Comparison of ENCODE assay signal across 3 cellular contexts in genomic region chr16:5972747-5973146, GRCh38.
TF ChIP-seq lines count a peak whose summit lies in the region.

No MANE protein-coding gene starts in this region.

TF ChIP-seq in A549, 52 proteins besides CTCF, POLR2A, EP300 and RAD21:
- TF ChIP-seq, protein P1, sequence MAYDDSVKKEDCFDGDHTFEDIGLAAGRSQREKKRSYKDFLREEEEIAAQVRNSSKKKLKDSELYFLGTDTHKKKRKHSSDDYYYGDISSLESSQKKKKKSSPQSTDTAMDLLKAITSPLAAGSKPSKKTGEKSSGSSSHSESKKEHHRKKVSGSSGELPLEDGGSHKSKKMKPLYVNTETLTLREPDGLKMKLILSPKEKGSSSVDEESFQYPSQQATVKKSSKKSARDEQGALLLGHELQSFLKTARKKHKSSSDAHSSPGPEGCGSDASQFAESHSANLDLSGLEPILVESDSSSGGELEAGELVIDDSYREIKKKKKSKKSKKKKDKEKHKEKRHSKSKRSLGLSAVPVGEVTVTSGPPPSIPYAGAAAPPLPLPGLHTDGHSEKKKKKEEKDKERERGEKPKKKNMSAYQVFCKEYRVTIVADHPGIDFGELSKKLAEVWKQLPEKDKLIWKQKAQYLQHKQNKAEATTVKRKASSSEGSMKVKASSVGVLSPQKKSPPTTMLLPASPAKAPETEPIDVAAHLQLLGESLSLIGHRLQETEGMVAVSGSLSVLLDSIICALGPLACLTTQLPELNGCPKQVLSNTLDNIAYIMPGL (CRISPR knock-in tag; IDR thresholded peaks at IDR 0.05; ENCODE audit: borderline replicate concordance), result no peak
- peak; percentile 53 for TF ChIP-seq MAFK (IDR thresholded peaks at IDR 0.05; ENCODE audit: partially characterized antibody)
- no peak for TF ChIP-seq E2F6 (IDR thresholded peaks at IDR 0.05; ENCODE audit: borderline replicate concordance, low read depth)
TF ChIP-seq in A549: peak in this region for 1.

TF ChIP-seq in IMR-90, 13 proteins besides CTCF, POLR2A, EP300 and RAD21:
- 0 out of 2 replicates have a peak, but pooled peaks have one; percentile 36 for TF ChIP-seq MAFK (IDR thresholded peaks at IDR 0.05; ENCODE audit: low read depth, low read length)
- no peak for TF ChIP-seq MAZ (IDR thresholded peaks at IDR 0.05; ENCODE audit: borderline replicate concordance, low read depth, low read length)

TF ChIP-seq in K562, 482 proteins besides CTCF, POLR2A, EP300 and RAD21:
- no peak for TF ChIP-seq ZNF57 (CRISPR knock-in tag; IDR thresholded peaks at IDR 0.05)
- TF ChIP-seq, protein P2, sequence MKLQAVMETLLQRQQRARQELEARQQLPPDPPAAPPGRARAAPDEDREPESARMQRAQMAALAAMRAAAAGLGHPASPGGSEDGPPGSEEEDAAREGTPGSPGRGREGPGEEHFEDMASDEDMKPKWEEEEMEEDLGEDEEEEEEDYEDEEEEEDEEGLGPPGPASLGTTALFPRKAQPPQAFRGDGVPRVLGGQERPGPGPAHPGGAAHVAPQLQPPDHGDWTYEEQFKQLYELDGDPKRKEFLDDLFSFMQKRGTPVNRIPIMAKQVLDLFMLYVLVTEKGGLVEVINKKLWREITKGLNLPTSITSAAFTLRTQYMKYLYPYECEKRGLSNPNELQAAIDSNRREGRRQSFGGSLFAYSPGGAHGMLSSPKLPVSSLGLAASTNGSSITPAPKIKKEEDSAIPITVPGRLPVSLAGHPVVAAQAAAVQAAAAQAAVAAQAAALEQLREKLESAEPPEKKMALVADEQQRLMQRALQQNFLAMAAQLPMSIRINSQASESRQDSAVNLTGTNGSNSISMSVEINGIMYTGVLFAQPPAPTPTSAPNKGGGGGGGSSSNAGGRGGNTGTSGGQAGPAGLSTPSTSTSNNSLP (IDR thresholded peaks at IDR 0.05; ENCODE audit: borderline replicate concordance, low read depth, low read length), result no peak
- TF ChIP-seq SP2 (IDR thresholded peaks at IDR 0.05; ENCODE audit: extremely low read depth, low read depth, low read length, poor library complexity, severe bottlenecking), result no peak
- no peak for TF ChIP-seq XRCC4 (IDR thresholded peaks at IDR 0.05; ENCODE audit: extremely low read depth, insufficient read depth, insufficient read length)
- no peak for TF ChIP-seq ZNF23 (CRISPR knock-in tag; IDR thresholded peaks at IDR 0.05)
- no peak for TF ChIP-seq TCF7 (IDR thresholded peaks at IDR 0.05; ENCODE audit: borderline replicate concordance)
- TF ChIP-seq ZNF140 (CRISPR knock-in tag; IDR thresholded peaks at IDR 0.05), result no peak
- TF ChIP-seq DACH1 (IDR thresholded peaks at IDR 0.05; ENCODE audit: partially characterized antibody), result no peak
- TF ChIP-seq PKNOX1 (IDR thresholded peaks at IDR 0.05), result no peak
- no peak for TF ChIP-seq SIX5 (IDR thresholded peaks at IDR 0.05; ENCODE audit: borderline replicate concordance in 1 of 2, insufficient read depth in 1 of 2, low read depth in 1 of 2, low read length in 2 of 2)
- TF ChIP-seq ARNT (IDR thresholded peaks at IDR 0.05), result no peak
- TF ChIP-seq NR4A1 (CRISPR knock-in tag; IDR thresholded peaks at IDR 0.05), result no peak
- TF ChIP-seq NR4A1 (tag; IDR thresholded peaks at IDR 0.05), result no peak
- no peak for TF ChIP-seq CHCHD3 (CRISPR knock-in tag; IDR thresholded peaks at IDR 0.05)
- TF ChIP-seq, protein P3, sequence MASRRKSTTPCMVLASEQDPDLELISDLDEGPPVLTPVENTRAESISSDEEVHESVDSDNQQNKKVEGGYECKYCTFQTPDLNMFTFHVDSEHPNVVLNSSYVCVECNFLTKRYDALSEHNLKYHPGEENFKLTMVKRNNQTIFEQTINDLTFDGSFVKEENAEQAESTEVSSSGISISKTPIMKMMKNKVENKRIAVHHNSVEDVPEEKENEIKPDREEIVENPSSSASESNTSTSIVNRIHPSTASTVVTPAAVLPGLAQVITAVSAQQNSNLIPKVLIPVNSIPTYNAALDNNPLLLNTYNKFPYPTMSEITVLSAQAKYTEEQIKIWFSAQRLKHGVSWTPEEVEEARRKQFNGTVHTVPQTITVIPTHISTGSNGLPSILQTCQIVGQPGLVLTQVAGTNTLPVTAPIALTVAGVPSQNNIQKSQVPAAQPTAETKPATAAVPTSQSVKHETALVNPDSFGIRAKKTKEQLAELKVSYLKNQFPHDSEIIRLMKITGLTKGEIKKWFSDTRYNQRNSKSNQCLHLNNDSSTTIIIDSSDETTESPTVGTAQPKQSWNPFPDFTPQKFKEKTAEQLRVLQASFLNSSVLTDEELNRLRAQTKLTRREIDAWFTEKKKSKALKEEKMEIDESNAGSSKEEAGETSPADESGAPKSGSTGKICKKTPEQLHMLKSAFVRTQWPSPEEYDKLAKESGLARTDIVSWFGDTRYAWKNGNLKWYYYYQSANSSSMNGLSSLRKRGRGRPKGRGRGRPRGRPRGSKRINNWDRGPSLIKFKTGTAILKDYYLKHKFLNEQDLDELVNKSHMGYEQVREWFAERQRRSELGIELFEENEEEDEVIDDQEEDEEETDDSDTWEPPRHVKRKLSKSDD (conservative IDR thresholded peaks at IDR 0.05; ENCODE audit: low read length), result no peak
- TF ChIP-seq FOXJ2 (tag; IDR thresholded peaks at IDR 0.05), result no peak
- no peak for TF ChIP-seq ZBTB7A (IDR thresholded peaks at IDR 0.05; ENCODE audit: borderline replicate concordance, control insufficient read depth, low read depth, low read length)
- no peak for TF ChIP-seq HNRNPUL1 (IDR thresholded peaks at IDR 0.05; ENCODE audit: low read length)
- TF ChIP-seq MAFK (IDR thresholded peaks at IDR 0.05; ENCODE audit: low read length), result peak; percentile 28; the same call in 1 of the 2 replicates
- no peak for TF ChIP-seq NFE2L1 (tag; IDR thresholded peaks at IDR 0.05; ENCODE audit: borderline replicate concordance, low read depth)
- TF ChIP-seq EGR1 (conservative IDR thresholded peaks at IDR 0.05), result no peak
- no peak for TF ChIP-seq E2F5 (CRISPR knock-in tag; IDR thresholded peaks at IDR 0.05)
- TF ChIP-seq, protein P4, sequence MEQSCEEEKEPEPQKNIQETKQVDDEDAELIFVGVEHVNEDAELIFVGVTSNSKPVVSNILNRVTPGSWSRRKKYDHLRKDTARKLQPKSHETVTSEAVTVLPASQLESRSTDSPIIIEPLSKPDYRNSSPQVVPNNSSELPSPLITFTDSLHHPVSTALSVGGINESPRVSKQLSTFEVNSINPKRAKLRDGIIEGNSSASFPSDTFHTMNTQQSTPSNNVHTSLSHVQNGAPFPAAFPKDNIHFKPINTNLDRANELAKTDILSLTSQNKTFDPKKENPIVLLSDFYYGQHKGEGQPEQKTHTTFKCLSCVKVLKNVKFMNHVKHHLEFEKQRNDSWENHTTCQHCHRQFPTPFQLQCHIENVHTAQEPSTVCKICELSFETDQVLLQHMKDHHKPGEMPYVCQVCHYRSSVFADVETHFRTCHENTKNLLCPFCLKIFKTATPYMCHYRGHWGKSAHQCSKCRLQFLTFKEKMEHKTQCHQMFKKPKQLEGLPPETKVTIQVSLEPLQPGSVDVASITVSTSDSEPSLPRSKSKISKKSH (CRISPR knock-in tag; IDR thresholded peaks at IDR 0.05), result no peak
- TF ChIP-seq MAFF (IDR thresholded peaks at IDR 0.05; ENCODE audit: low read length), result 0 out of 2 replicates have a peak, but pooled peaks have one; percentile 22
- TF ChIP-seq ZFP36 (IDR thresholded peaks at IDR 0.05; ENCODE audit: low read depth, low read length, partially characterized antibody), result no peak
- TF ChIP-seq ZNF41 (CRISPR knock-in tag; conservative IDR thresholded peaks at IDR 0.05), result no peak
- peak; percentile 50; the same call in 1 of the 2 replicates for TF ChIP-seq ZNF316 (IDR thresholded peaks at IDR 0.05)
- TF ChIP-seq MAFG (tag; conservative IDR thresholded peaks at IDR 0.05), result peak; percentile 32; the same call in 1 of the 2 replicates
- no peak for TF ChIP-seq SRSF1 (IDR thresholded peaks at IDR 0.05; ENCODE audit: low read depth, low read length)
- no peak for TF ChIP-seq TEAD4 (IDR thresholded peaks at IDR 0.05; ENCODE audit: low read length)
- no peak for TF ChIP-seq TEAD4 (CRISPR knock-in tag; IDR thresholded peaks at IDR 0.05; ENCODE audit: borderline replicate concordance)
- no peak for TF ChIP-seq NCOA2 (IDR thresholded peaks at IDR 0.05; ENCODE audit: partially characterized antibody in 2 of 2)
- no peak for TF ChIP-seq ZFX (CRISPR knock-in tag; IDR thresholded peaks at IDR 0.05)
- TF ChIP-seq CSDE1 (IDR thresholded peaks at IDR 0.05), result no peak
- no peak for TF ChIP-seq ERF (CRISPR knock-in tag; IDR thresholded peaks at IDR 0.05)
- no peak for TF ChIP-seq GATAD2A (IDR thresholded peaks at IDR 0.05)
- peak; percentile 26 for TF ChIP-seq C11orf30 (IDR thresholded peaks at IDR 0.05; ENCODE audit: low read depth)
